Comparison of ENCODE assay signal across 9 cellular contexts in genomic region chr2:20225294-20226151, GRCh38. TPM values are rescaled to one million over a fixed set of nuclear protein-coding genes. Genes with fewer than 3 reads are reported as not detected.
DNase-seq lines count a peak whose midpoint lies in the region; ATAC-seq, FAIRE-seq and TF ChIP-seq lines count a peak whose summit lies in the region.
"Had no signal": no experiment of that assay in that cellular context is flagged by ENCODE, and none has a peak within 500 bp of the region (broad histone marks: within the 10 kb centered on the region; RNA-seq: fewer than 3 reads in every experiment).

No MANE protein-coding gene starts in this region.

- H4K91ac ChIP-seq in H1 (replicated peaks; ENCODE audit: insufficient read length, low read length), result peak overlapping the region; percentile 32

- H2AFZ ChIP-seq in H1 (ENCODE audit: low read length), result peak overlapping the region; percentile 31

- peak overlapping the region; percentile 46; the same call in 1 of the 2 replicates for H3K27ac ChIP-seq in H1 (ENCODE audit: low read depth, low read length)
- no peak overlapping the region for H3K27ac ChIP-seq in mesendoderm (ENCODE audit: low read depth, low read length)
- no peak overlapping the region for H3K27ac ChIP-seq in subcutaneous abdominal adipose tissue (ENCODE audit: low read depth, low read length)

- H3K36me3 ChIP-seq in HAP-1 (replicated peaks) (no peaks in the 10 kb centered on the region), H1 (ENCODE audit: control insufficient read depth in 2 of 4, insufficient read depth in 4 of 4, low read length in 3 of 4) (peaks cover 0 to 3% (median 0%) of the 10 kb centered on the region in 4 experiments; a peak in 3 of 8 replicates), mesendoderm (ENCODE audit: control insufficient read depth, insufficient read depth, low read length) (no peaks in the 10 kb centered on the region), subcutaneous abdominal adipose tissue (ENCODE audit: control insufficient read depth in 5 of 5, insufficient read depth in 5 of 5, low read length in 5 of 5) (no peaks in the 10 kb centered on the region)

- H2BK15ac ChIP-seq in H1 (ENCODE audit: low read length) (peak overlapping the region; percentile 98), mesendoderm (replicated peaks; ENCODE audit: low read depth) (no peak overlapping the region)

- FAIRE-seq in H1 (lab: Jason Lieb, UNC), result no peak

- H3K14ac ChIP-seq in H1 (ENCODE audit: insufficient read length), result no peak overlapping the region

- H2AK5ac ChIP-seq in H1 (ENCODE audit: low read depth, low read length), result no peak overlapping the region
- H2AK5ac ChIP-seq in mesendoderm (ENCODE audit: low read length), result no peak overlapping the region

- peak overlapping the region in 3 of 4 experiments; percentile 12 to 50 (median 31); a peak in 5 of 7 replicates for H3K9ac ChIP-seq in H1 (replicated peaks in 1 of 4; ENCODE audit: extremely low read depth in 1 of 4, low read depth in 3 of 4, low read length in 3 of 4)
- peak overlapping the region; percentile 84 for H3K9ac ChIP-seq in mesendoderm (ENCODE audit: low read length)
- H3K9ac ChIP-seq in subcutaneous abdominal adipose tissue (ENCODE audit: low read length in 5 of 5), result no peak overlapping the region

- no peaks in the 10 kb centered on the region for H3K9me3 Mint-ChIP-seq in T-cell

- no peaks in the 10 kb centered on the region for H3K9me3 ChIP-seq in HAP-1
- H3K9me3 ChIP-seq in H1 (ENCODE audit: insufficient read depth in 2 of 2, low read depth in 1 of 2, low read length in 1 of 2), result no peaks in the 10 kb centered on the region
- no peaks in the 10 kb centered on the region for H3K9me3 ChIP-seq in subcutaneous abdominal adipose tissue (ENCODE audit: control insufficient read depth in 5 of 5, low read length in 5 of 5)

- TF ChIP-seq EP300 in H1 (IDR thresholded peaks at IDR 0.05; ENCODE audit: borderline replicate concordance in 1 of 2, low read depth in 2 of 2, low read length in 2 of 2), result no peak

- H3K36me3 Mint-ChIP-seq in T-cell, result no peaks in the 10 kb centered on the region

- in situ Hi-C loops in HAP-1 (cut with MboI; ENCODE audit: low sequenced_read_pairs), result no loop called here

- peak overlapping the region; percentile 41 to 66 (median 51) for H3K4me3 Mint-ChIP-seq in T-cell

- H3K27me3 ChIP-seq in HAP-1 (ENCODE audit: low read depth) (no peaks in the 10 kb centered on the region), H1 (replicated peaks in 1 of 4; ENCODE audit: control insufficient read depth in 3 of 4, extremely low read depth in 1 of 4, insufficient read depth in 3 of 4, low read length in 3 of 4) (peaks cover 0 to 7% (median 4%) of the 10 kb centered on the region in 4 experiments; a peak in 4 of 7 replicates), mesendoderm (ENCODE audit: insufficient read depth, low read length, poor library complexity) (no peaks in the 10 kb centered on the region), subcutaneous abdominal adipose tissue (ENCODE audit: control insufficient read depth in 5 of 5, insufficient read depth in 4 of 5, low read length in 5 of 5) (peaks cover 4 to 22% (median 13%) of the 10 kb centered on the region in 5 donors)

- H3K56ac ChIP-seq in H1 (replicated peaks; ENCODE audit: insufficient read length, low read depth, low read length) (peak overlapping the region; percentile 21), mesendoderm (ENCODE audit: low read length) (peak overlapping the region; percentile 92)

- H2BK20ac ChIP-seq in H1 (ENCODE audit: low read length), result no peak overlapping the region

- peaks cover 0 to 12% (median 10%) of the 10 kb centered on the region in 3 donors for H3K4me1 Mint-ChIP-seq in T-cell

- peaks cover 12% of the 10 kb centered on the region for H3K79me1 ChIP-seq in H1 (ENCODE audit: low read depth, low read length)
- peaks cover 8% of the 10 kb centered on the region for H3K79me1 ChIP-seq in mesendoderm (ENCODE audit: low read length)

- no peak; a peak in 2 of 3 replicates for TF ChIP-seq POLR2A in H1 (IDR thresholded peaks at IDR 0.05; ENCODE audit: control extremely low read depth in 1 of 2, low read depth in 2 of 2, low read length in 2 of 2)

- ATAC-seq in T-cell (replicated peaks in 1 of 4), result peak; percentile 39 to 55 (median 48)

- peak; percentile 48 to 55 for TF ChIP-seq RAD21 in H1 (IDR thresholded peaks at IDR 0.05 in 1 of 2, conservative IDR thresholded peaks at IDR 0.05 in 1 of 2; ENCODE audit: low read depth in 2 of 2, low read length in 2 of 2)

- H4K8ac ChIP-seq in H1 (ENCODE audit: extremely low read depth, insufficient read depth, low read length) (peak overlapping the region; percentile 90; the same call in 1 of the 2 replicates), mesendoderm (ENCODE audit: low read depth, low read length) (no peak overlapping the region)

- peak in 2 of 3 experiments; percentile 47 to 55; a peak in 3 of 4 replicates for TF ChIP-seq CTCF in H1 (IDR thresholded peaks at IDR 0.05; ENCODE audit: control extremely low read depth in 1 of 3, insufficient read depth in 1 of 3, low read depth in 1 of 3, low read length in 3 of 3)

- H3K79me2 ChIP-seq in H1 (ENCODE audit: control insufficient read depth in 1 of 2, insufficient read depth in 2 of 2, low read length in 2 of 2) (peaks cover 6 to 27% of the 10 kb centered on the region in 2 experiments; a peak in 3 of 4 replicates), mesendoderm (ENCODE audit: control insufficient read depth, insufficient read depth, low read length) (peaks cover 13% of the 10 kb centered on the region)

- no peak overlapping the region for H3K23ac ChIP-seq in H1 (ENCODE audit: insufficient read length)
- H3K23ac ChIP-seq in mesendoderm (ENCODE audit: low read length), result no peak overlapping the region

- DNase-seq in SIG-M5 treated with dmso at 0.1 percent for 504 hours (lab: John Stamatoyannopoulos, UW; ENCODE audit: unreplicated experiment) (peak; percentile 46), SIG-M5 (lab: John Stamatoyannopoulos, UW) (no peak), HAP-1 (ENCODE audit: low spot score in 2 of 2) (peak; percentile 50 to 82), LoVo (ENCODE audit: low spot score) (peak; percentile 71), T-cell (peak in 7 of 34 experiments; percentile 4 to 21 (median 11)), H1 (ENCODE audit: low read depth in 1 of 2, low spot score in 2 of 2) (peak; percentile 51 to 87), mesendoderm (peak; percentile 76)

- peak overlapping the region; percentile 90 for H3K18ac ChIP-seq in H1 (ENCODE audit: extremely low read depth, low read length)
- H3K18ac ChIP-seq in mesendoderm (ENCODE audit: low read length), result peak overlapping the region; percentile 71

- peak overlapping the region; percentile 81 for H4K5ac ChIP-seq in H1 (ENCODE audit: insufficient read length, low read depth, low read length)
- no peak overlapping the region for H4K5ac ChIP-seq in mesendoderm (ENCODE audit: low read length)

- peak overlapping the region; percentile 90 for H2BK12ac ChIP-seq in H1 (ENCODE audit: low read depth, low read length)

- CTCF ChIA-PET in T-cell (lab: Charles Lee), result no interaction called here
- CTCF ChIA-PET in H1 (lab: Charles Lee; ENCODE audit: partially characterized antibody), result interaction anchor here (0.6 to 3.3 kb wide), 41 partner anchors 9 to 293 kb away, joined by 3 to 39 read pairs (median 5); partner anchors contain the start of gene RHOB

- H3K4me3 ChIP-seq in HAP-1 (peak overlapping the region; percentile 60), H1 (ENCODE audit: extremely low read depth in 1 of 4, insufficient read depth in 2 of 4, low read depth in 3 of 4, low read length in 4 of 4) (peak overlapping the region; percentile 49 to 94 (median 64)), mesendoderm (ENCODE audit: low read length) (peak overlapping the region; percentile 49), subcutaneous abdominal adipose tissue (ENCODE audit: low read depth in 1 of 5, low read length in 5 of 5) (peak overlapping the region; percentile 44 to 73 (median 61))

- 13% methylated on average over 66 of the region's 66 CpGs; no CpG with 5 or more reads in 1 of the 2 experiments for WGBS in H1 (ENCODE audit: extremely low coverage in 1 of 2, insufficient coverage in 1 of 2, insufficient read length in 1 of 2, insufficient replicate concordance in 2 of 2, low coverage in 1 of 2, low lambda C conversion rate in 2 of 2, missing lambda C conversion rate in 1 of 2), 2 experiments
- no CpG with 5 or more reads among the region's 66 CpGs for WGBS in mesendoderm (ENCODE audit: extremely low coverage, insufficient coverage, low lambda C conversion rate)

- no peak overlapping the region for H3K27ac Mint-ChIP-seq in T-cell

- peaks cover 6 to 8% of the 10 kb centered on the region in 2 experiments for H4K20me1 ChIP-seq in H1 (replicated peaks in 1 of 2; ENCODE audit: control insufficient read depth in 1 of 2, insufficient read depth in 2 of 2, low read length in 2 of 2)

- peak overlapping the region; percentile 66 to 90 for H3K4me2 ChIP-seq in H1 (ENCODE audit: insufficient read depth in 1 of 2, low read depth in 2 of 2, low read length in 2 of 2)
- H3K4me2 ChIP-seq in mesendoderm (ENCODE audit: low read length), result peak overlapping the region; percentile 77

- POLR2A ChIA-PET in T-cell (lab: Charles Lee) (no interaction called here), H1 (lab: Charles Lee; ENCODE audit: partially characterized antibody) (interaction anchor here (0.6 to 3.1 kb wide), 20 partner anchors 10 to 270 kb away, joined by 3 to 19 read pairs (median 4); no protein-coding TSS in a partner anchor)

- no peak overlapping the region for H2BK120ac ChIP-seq in H1 (replicated peaks; ENCODE audit: low read depth, low read length)
- H2BK120ac ChIP-seq in mesendoderm (ENCODE audit: low read depth, low read length), result no peak overlapping the region

- H3K4ac ChIP-seq in H1 (replicated peaks; ENCODE audit: insufficient read length, low read depth, low read length), result no peak overlapping the region
- no peak overlapping the region for H3K4ac ChIP-seq in mesendoderm (ENCODE audit: low read depth, low read length)

- peak overlapping the region; percentile 52; the same call in 1 of the 2 replicates for H2BK5ac ChIP-seq in H1 (ENCODE audit: low read depth, low read length)
- no peak overlapping the region for H2BK5ac ChIP-seq in mesendoderm (ENCODE audit: low read length)

- H3K27me3 Mint-ChIP-seq in T-cell, result peaks cover 42 to 64% of the 10 kb centered on the region in 2 donors

- peaks cover 7% of the 10 kb centered on the region; the same call in 1 of the 2 replicates for H3K23me2 ChIP-seq in H1 (ENCODE audit: low read depth, low read length)

- H3K4me1 ChIP-seq in HAP-1 (peaks cover 12% of the 10 kb centered on the region), H1 (replicated peaks in 1 of 4; ENCODE audit: control insufficient read depth in 3 of 4, insufficient read depth in 4 of 4, low read length in 3 of 4) (peaks cover 4 to 22% (median 15%) of the 10 kb centered on the region in 4 experiments), mesendoderm (ENCODE audit: control insufficient read depth, low read depth, low read length) (peaks cover 6% of the 10 kb centered on the region), subcutaneous abdominal adipose tissue (ENCODE audit: control insufficient read depth in 5 of 5, insufficient read depth in 5 of 5, low read length in 5 of 5) (peaks cover 0 to 29% (median 24%) of the 10 kb centered on the region in 5 donors)

RNA-seq across cellular contexts. Expression of gene SDC1, which starts 0.6 kb away (rescaled TPM):
- 1 to 10 TPM in 1 of 5 donors, under 1 TPM in 2, not detected in 2; 0.82 to 1.2 (median 0.99) TPM for total RNA-seq in T-cell
- total RNA-seq in H1 (2021; fragmentation: NEBNext Ultra II Directional; extraction: Animal tissue kit (Norgen Biotek cat#: 25700)), result 45.3 and 46.3 TPM in 2 replicates
- polyA plus RNA-seq in H1 (2011; rRNA removed), result 71.4 and 73.3 TPM in 2 replicates
- 46.5 TPM for polyA plus RNA-seq in H1 (2011; cell fraction: cytosol; rRNA removed)
- polyA plus RNA-seq in H1 (2011; cell fraction: nucleus; rRNA removed), result 43.3 TPM
- 31.0 to 43.9 TPM (median 41.3 TPM) in 4 replicates for polyA plus RNA-seq in H1 (2012, experiment 1 of 2)
- 37.8 TPM for polyA plus RNA-seq in H1 (2012, experiment 2 of 2)
- polyA plus RNA-seq in H1 (2013, experiment 1 of 2), result 39.8 TPM
- 52.2 TPM for polyA plus RNA-seq in H1 (2013, experiment 2 of 2)
- polyA minus RNA-seq in H1 (2011; rRNA and poly(A)+ RNA removed), result 18.9 and 23.2 TPM in 2 replicates
- 38.7 TPM for polyA minus RNA-seq in H1 (2011; cell fraction: cytosol; rRNA and poly(A)+ RNA removed)
- polyA minus RNA-seq in H1 (2011; cell fraction: nucleus; rRNA and poly(A)+ RNA removed), result 18.5 TPM
- polyA plus RNA-seq in mesendoderm (2013, experiment 1 of 2), result 27.6 TPM
- 27.4 TPM for polyA plus RNA-seq in mesendoderm (2013, experiment 2 of 2)
- total RNA-seq: mononuclear cell had no signal

Comparison
In these comparisons a context has a peak if more than half of its experiments do, and no peak if none do; other contexts are left out.
1. H3K9ac ChIP-seq: peak in H1 (3 of 4) and mesendoderm (single experiment); none in subcutaneous abdominal adipose tissue (0 of 5).
2. RNA of gene SDC1, which starts 0.6 kb away (total RNA-seq): 45.3 to 46.3 TPM in H1; 0.82 to 1.2 TPM in T-cell; every median in the first group is over 10 times any median in the second.
3. Peak in every context shown above with its lines, with median percentiles within 50 percentile points of each other: H3K4me3 ChIP-seq.